Comparison of ENCODE assay signal across 8 cellular contexts in the genomic region with DNA sequence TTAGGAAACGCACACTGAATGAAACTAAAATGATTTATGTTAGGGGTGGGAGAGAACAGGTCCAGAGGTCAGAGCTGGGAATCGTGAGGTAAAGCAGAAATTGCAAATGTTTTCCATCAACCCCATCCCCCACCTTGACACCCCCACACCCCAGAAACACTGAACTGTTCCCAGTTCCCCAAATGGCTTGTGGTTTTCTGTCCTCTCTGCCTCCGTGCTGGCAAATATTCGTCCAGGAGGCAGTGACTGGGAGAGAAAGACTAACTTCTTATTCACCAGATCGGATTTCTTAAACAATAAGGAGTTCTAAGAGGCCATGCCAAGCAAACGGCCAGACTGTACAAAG. TPM values are rescaled to one million over a fixed set of nuclear protein-coding genes. Genes with fewer than 3 reads are reported as not detected.
A peak's percentile ranks its signal among the peaks of the same experiment; 100 is the strongest.
DNase-seq lines count a peak whose midpoint lies in the region; ATAC-seq and TF ChIP-seq lines count a peak whose summit lies in the region.

No MANE protein-coding gene starts in this region.

- H3K4me3 Mint-ChIP-seq in activated T-cell treated with anti-CD3 and anti-CD28 coated beads, Interleukin-2, amount 50 U/mL, for 24 hours: peak overlapping the region; percentile 86

- H3K9me3 Mint-ChIP-seq in activated T-cell treated with anti-CD3 and anti-CD28 coated beads, Interleukin-2, amount 50 U/mL, for 24 hours: peaks cover 3% of the 10 kb centered on the region

- H3K9me3 ChIP-seq in right lobe of liver: no peaks in the 10 kb centered on the region
- no peaks in the 10 kb centered on the region for H3K9me3 ChIP-seq in thyroid gland

- H3K4me3 ChIP-seq in astrocyte of the cerebellum (ENCODE audit: low read depth, low read length) (peak overlapping the region; percentile 78), right lobe of liver (peak overlapping the region; percentile 66 to 86 (median 81)), thyroid gland (replicated peaks in 1 of 3) (peak overlapping the region; percentile 21 to 90 (median 46))

- peaks cover 21% of the 10 kb centered on the region for H3K36me3 Mint-ChIP-seq in activated T-cell treated with anti-CD3 and anti-CD28 coated beads, Interleukin-2, amount 50 U/mL, for 24 hours (ENCODE audit: low read depth)

- peak overlapping the region; percentile 75 for H3K27ac Mint-ChIP-seq in activated T-cell treated with anti-CD3 and anti-CD28 coated beads, Interleukin-2, amount 50 U/mL, for 24 hours

- H3K27ac ChIP-seq in right lobe of liver: peak overlapping the region; percentile 81 to 91 (median 84)
- peak overlapping the region; percentile 89 to 96 (median 89) for H3K27ac ChIP-seq in thyroid gland

- no peak for ATAC-seq in right lobe of liver

- DNase-seq in activated T-cell treated with anti-CD3 and anti-CD28 coated beads, Interleukin-2, amount 50 U/mL, for 24 hours: no peak
- DNase-seq in activated T-cell treated with anti-CD3 and anti-CD28 coated beads, Interleukin-2, amount 50 U/mL, for 1 hour: no peak
- DNase-seq in astrocyte of the cerebellum (ENCODE audit: low read depth): no peak
- DNase-seq in right lobe of liver: no peak
- DNase-seq in thyroid gland: no peak
- no peak for DNase-seq in retina
- no peak for DNase-seq in NCI-H69 (lab: John Stamatoyannopoulos, UW)
- DNase-seq in GDM1 (lab: John Stamatoyannopoulos, UW): no peak

- H3K4me1 Mint-ChIP-seq in activated T-cell treated with anti-CD3 and anti-CD28 coated beads, Interleukin-2, amount 50 U/mL, for 24 hours (ENCODE audit: low read depth): peaks cover 23% of the 10 kb centered on the region

- H3K27me3 Mint-ChIP-seq in activated T-cell treated with anti-CD3 and anti-CD28 coated beads, Interleukin-2, amount 50 U/mL, for 24 hours: no peaks in the 10 kb centered on the region

- in situ Hi-C loops in astrocyte of the cerebellum (cut with HindIII; ENCODE audit: low sequenced_read_pairs): no loop called here

- no peak for TF ChIP-seq CTCF in astrocyte of the cerebellum (IDR thresholded peaks at IDR 0.05; ENCODE audit: low read depth, low read length, missing control alignments)
- TF ChIP-seq CTCF in right lobe of liver (IDR thresholded peaks at IDR 0.05): no peak
- no peak for TF ChIP-seq CTCF in thyroid gland (IDR thresholded peaks at IDR 0.05)

- no peaks in the 10 kb centered on the region for H3K27me3 ChIP-seq in right lobe of liver
- H3K27me3 ChIP-seq in thyroid gland: no peaks in the 10 kb centered on the region

- TF ChIP-seq POLR2A in right lobe of liver (IDR thresholded peaks at IDR 0.05) (no peak), thyroid gland (IDR thresholded peaks at IDR 0.05) (no peak)

- WGBS in right lobe of liver (ENCODE audit: insufficient coverage, low coverage, low lambda C conversion rate, missing lambda C conversion rate): 0% methylated on average over 6 of the region's 6 CpGs
- WGBS in thyroid gland, 2 donors: 6 to 10% methylated on average over 6 of the region's 6 CpGs

- H3K36me3 ChIP-seq in right lobe of liver: peaks cover 0 to 3% (median 0%) of the 10 kb centered on the region in 4 donors
- H3K36me3 ChIP-seq in thyroid gland: no peaks in the 10 kb centered on the region

- intact Hi-C loops in right lobe of liver (cut with DNase I): no loop called here
- intact Hi-C loops in thyroid gland (cut with DNase I): no loop called here

- H3K4me1 ChIP-seq in right lobe of liver: peaks cover 0 to 51% (median 10%) of the 10 kb centered on the region in 4 donors
- H3K4me1 ChIP-seq in thyroid gland: peaks cover 42 to 46% of the 10 kb centered on the region in 2 donors

RNA-seq across cellular contexts. Expression of a gene that starts 0.7 kb away (rescaled TPM):
- total RNA-seq in right lobe of liver (10 to 100 TPM; 13.6 to 28.5 (median 19.6) TPM), thyroid gland (100 to 1,000 TPM; 175 to 226 (median 203) TPM)

RNA-seq across cellular contexts. Expression of a gene that starts 19.7 kb away (rescaled TPM):
- 10 to 100 TPM in 5 of 6 experiments, 1 to 10 TPM in 1; 5.3 to 94.6 (median 71.5) TPM for total RNA-seq in right lobe of liver
- total RNA-seq in thyroid gland: 100 to 1,000 TPM in 2 of 4 donors, 10 to 100 TPM in 2; 45.1 to 518 (median 182) TPM

RNA-seq across cellular contexts. Expression of a gene that starts 41.9 kb away (rescaled TPM):
- total RNA-seq in right lobe of liver (10 to 100 TPM; 10.3 to 25.2 (median 12.2) TPM), thyroid gland (10 to 100 TPM; 28.5 to 40.3 (median 33.1) TPM)

RNA-seq across cellular contexts. Expression of a gene that starts 47.7 kb away (rescaled TPM):
- not detected for total RNA-seq in right lobe of liver
- not detected for total RNA-seq in thyroid gland

Comparison
In these comparisons a context has a peak if more than half of its experiments do, and no peak if none do; other contexts are left out.
1. RNA of a gene that starts 0.7 kb away (total RNA-seq): 175 to 226 TPM in thyroid gland; 13.6 to 28.5 TPM in right lobe of liver; every median in the first group is over 4 times any median in the second.
2. Peak in every context shown above with its lines, with median percentiles within 50 percentile points of each other: H3K4me3 ChIP-seq.